6 cellular contexts compared by ENCODE assay signal in genomic region chr19:8444140-8444676, GRCh38. TPM values are rescaled to one million over a fixed set of nuclear protein-coding genes. Genes with fewer than 3 reads are reported as not detected.
DNase-seq lines count a peak whose midpoint lies in the region; ATAC-seq and TF ChIP-seq lines count a peak whose summit lies in the region.
"Not testable (repeated sequence)": the region's sequence is repeated elsewhere in the genome, so short reads cannot be mapped to it uniquely, and the experiment has no call there.

No MANE protein-coding gene starts in this region.

- peak overlapping the region; percentile 69 for H3K4me3 ChIP-seq in CD8-positive, alpha-beta T cell (ENCODE audit: low read depth, low read length)
- H3K4me3 ChIP-seq in PC-3 (ENCODE audit: low read length) (peak overlapping the region; percentile 88), adipocyte (ENCODE audit: low read length) (peak overlapping the region; percentile 91), fibroblast of mammary gland (ENCODE audit: control insufficient read depth, low read depth, low read length) (peak overlapping the region; percentile 71), mucosa of stomach (ENCODE audit: low read length) (peak overlapping the region; percentile 33)

- intact Hi-C loops in CD8-positive, alpha-beta T cell (cut with DNase I, micrococcal nuclease) = loop anchor here (1.0 to 10.0 kb wide), 8 partner anchors 31 to 991 kb away; partner anchors contain the start of genes MARCHF2 (in 2 of the 2), RAB11B (in 2 of the 2), CD320 (in 1 of the 2) and MBD3L1 (in 1 of the 2)
- intact Hi-C loops in PC-3 (cut with micrococcal nuclease) = not testable (repeated sequence)

- not testable (repeated sequence) for H3K9me3 Mint-ChIP-seq in CD8-positive, alpha-beta T cell; stimulated activated naive CD8-positive, alpha-beta T cell treated with anti-CD3 and anti-CD28 coated beads, Interleukin-15, Interleukin-2, amounts not matched to agents 100 ng/mL and 50 ng/mL, for 24 hours

- peaks cover 45% of the 10 kb centered on the region for H3K79me2 ChIP-seq in PC-3 (ENCODE audit: low read length)

- peak overlapping the region; percentile 81 for H3K4me2 ChIP-seq in PC-3 (ENCODE audit: low read length)

- peaks cover 34% of the 10 kb centered on the region for H4K20me1 ChIP-seq in PC-3 (ENCODE audit: low read length)

- not testable (repeated sequence) for DNase-seq in CD8-positive, alpha-beta T cell; PC-3; adipocyte (ENCODE audit: low read depth); fibroblast of mammary gland (ENCODE audit: low read depth)

- not testable (repeated sequence) for H3K36me3 ChIP-seq in CD8-positive, alpha-beta T cell (ENCODE audit: insufficient read depth, low read length); mucosa of stomach (ENCODE audit: control insufficient read depth, insufficient read depth, low read length)
- H3K36me3 ChIP-seq in PC-3 (ENCODE audit: low read depth, low read length) (peaks cover 21% of the 10 kb centered on the region), adipocyte (ENCODE audit: control insufficient read depth, insufficient read depth, low read length, severe bottlenecking) (peaks cover 11% of the 10 kb centered on the region)

- POLR2A ChIA-PET in CD8-positive, alpha-beta T cell (lab: Charles Lee) = interaction anchor here (0.8 to 2.6 kb wide), 11 partner anchors 18 to 501 kb away, joined by 3 to 11 read pairs (median 3); partner anchors contain the start of genes CD320, CERS4, MARCHF2 and TIMM44
- POLR2A ChIA-PET in PC-3 (lab: Charles Lee; ENCODE audit: unreplicated experiment) = interaction anchor here (0.6 to 1.0 kb wide), 5 partner anchors 10 to 1552 kb away, joined by 3 to 10 read pairs (median 4); partner anchors contain the start of genes MARCHF2 and ZNF414

- CTCF ChIA-PET in CD8-positive, alpha-beta T cell (lab: Charles Lee) = interaction anchor here (0.8 to 1.6 kb wide), 6 partner anchors 23 to 136 kb away, joined by 3 to 5 read pairs (median 4); partner anchors contain the start of gene ZNF414
- CTCF ChIA-PET in PC-3 (lab: Charles Lee) = interaction anchor here (0.5 to 1.2 kb wide), 3 partner anchors 20 to 38 kb away, joined by 3 to 6 read pairs (median 3); partner anchors contain the start of gene MARCHF2

- peak overlapping the region; percentile 97 for H3K4me3 Mint-ChIP-seq in CD8-positive, alpha-beta T cell
- H3K4me3 Mint-ChIP-seq in stimulated activated naive CD8-positive, alpha-beta T cell treated with anti-CD3 and anti-CD28 coated beads, Interleukin-15, Interleukin-2, amounts not matched to agents 100 ng/mL and 50 ng/mL, for 24 hours = peak overlapping the region; percentile 85

- peak overlapping the region; percentile 98 for H3K27ac Mint-ChIP-seq in CD8-positive, alpha-beta T cell
- peak overlapping the region; percentile 99 for H3K27ac Mint-ChIP-seq in stimulated activated naive CD8-positive, alpha-beta T cell treated with anti-CD3 and anti-CD28 coated beads, Interleukin-15, Interleukin-2, amounts not matched to agents 100 ng/mL and 50 ng/mL, for 24 hours

- H3K27me3 ChIP-seq in CD8-positive, alpha-beta T cell (ENCODE audit: insufficient read depth, low read length); PC-3 (ENCODE audit: low read length); adipocyte (replicated peaks; ENCODE audit: control insufficient read depth, insufficient read depth, low read length); mucosa of stomach (ENCODE audit: control insufficient read depth, insufficient read depth, low read length): not testable (repeated sequence)

- H3K4me1 Mint-ChIP-seq in CD8-positive, alpha-beta T cell (ENCODE audit: low read depth) = peaks cover 36% of the 10 kb centered on the region
- H3K4me1 Mint-ChIP-seq in stimulated activated naive CD8-positive, alpha-beta T cell treated with anti-CD3 and anti-CD28 coated beads, Interleukin-15, Interleukin-2, amounts not matched to agents 100 ng/mL and 50 ng/mL, for 24 hours (ENCODE audit: low read depth) = peaks cover 48% of the 10 kb centered on the region

- H3K27ac ChIP-seq in CD8-positive, alpha-beta T cell (ENCODE audit: low read depth, low read length) = peak overlapping the region; percentile 66
- H3K27ac ChIP-seq in PC-3 (ENCODE audit: low read length) = peak overlapping the region; percentile 17

- TSS peak; percentile 91 for BruUV-seq in PC-3 (replicated peaks; lab: Mats Ljungman, UMichigan)

- not testable (repeated sequence) for H3F3A ChIP-seq in PC-3 (ENCODE audit: low read length, unreplicated experiment)

- ATAC-seq in CD8-positive, alpha-beta T cell; PC-3: not testable (repeated sequence)

- H3K27me3 Mint-ChIP-seq in CD8-positive, alpha-beta T cell (ENCODE audit: low read depth); stimulated activated naive CD8-positive, alpha-beta T cell treated with anti-CD3 and anti-CD28 coated beads, Interleukin-15, Interleukin-2, amounts not matched to agents 100 ng/mL and 50 ng/mL, for 24 hours: not testable (repeated sequence)

- H3K4me1 ChIP-seq in CD8-positive, alpha-beta T cell (ENCODE audit: insufficient read depth, low read length) = peaks cover 29% of the 10 kb centered on the region
- H3K4me1 ChIP-seq in PC-3 (ENCODE audit: insufficient read depth, low read length) (peaks cover 27% of the 10 kb centered on the region), adipocyte (ENCODE audit: control insufficient read depth, insufficient read depth, low read length) (peaks cover 23% of the 10 kb centered on the region), mucosa of stomach (ENCODE audit: control insufficient read depth, insufficient read depth, low read length) (peaks cover 24% of the 10 kb centered on the region)

- H3K9me3 ChIP-seq in CD8-positive, alpha-beta T cell (ENCODE audit: low read length); PC-3 (ENCODE audit: low read length); adipocyte (ENCODE audit: control insufficient read depth, low read length); mucosa of stomach (ENCODE audit: control insufficient read depth, low read length): not testable (repeated sequence)

- H2AFZ ChIP-seq in PC-3 (ENCODE audit: low read length) = peak overlapping the region; percentile 80

- TF ChIP-seq CTCF in CD8-positive, alpha-beta T cell (IDR thresholded peaks at IDR 0.05); PC-3 (conservative IDR thresholded peaks at IDR 0.05; ENCODE audit: low read depth, low read length); fibroblast of mammary gland (conservative IDR thresholded peaks at IDR 0.05; ENCODE audit: control insufficient read depth, insufficient read depth, low read depth, low read length): not testable (repeated sequence)

- H3K9me2 ChIP-seq in PC-3 (replicated peaks; ENCODE audit: low read length) = not testable (repeated sequence)

- H3K9ac ChIP-seq in PC-3 (ENCODE audit: low read length) (peak overlapping the region; percentile 99), adipocyte (ENCODE audit: low read length) (peak overlapping the region; percentile 99), mucosa of stomach (ENCODE audit: low read length) (peak overlapping the region; percentile 63)

- peaks cover 35% of the 10 kb centered on the region for H3K36me3 Mint-ChIP-seq in CD8-positive, alpha-beta T cell
- H3K36me3 Mint-ChIP-seq in stimulated activated naive CD8-positive, alpha-beta T cell treated with anti-CD3 and anti-CD28 coated beads, Interleukin-15, Interleukin-2, amounts not matched to agents 100 ng/mL and 50 ng/mL, for 24 hours (ENCODE audit: low read depth) = peaks cover 34% of the 10 kb centered on the region

RNA-seq across cellular contexts. Expression of gene HNRNPM, which starts 0.6 kb away (rescaled TPM):
- total RNA-seq in CD8-positive, alpha-beta T cell = 100 to 1,000 TPM; 268 to 278 TPM
- total RNA-seq in PC-3 (2014; rRNA removed) = 165 and 287 TPM in 2 replicates

RNA-seq across cellular contexts. Expression of gene MARCHF2, which starts 31.1 kb away (rescaled TPM):
- 10 to 100 TPM; 14.5 to 17.5 TPM for total RNA-seq in CD8-positive, alpha-beta T cell
- 58.6 and 58.7 TPM in 2 replicates for total RNA-seq in PC-3 (2014; rRNA removed)

RNA-seq across cellular contexts. Expression of gene RAB11B, which starts 54.0 kb away (rescaled TPM):
- 10 to 100 TPM; 60.2 to 61.4 TPM for total RNA-seq in CD8-positive, alpha-beta T cell
- 29.7 and 43.6 TPM in 2 replicates for total RNA-seq in PC-3 (2014; rRNA removed)

RNA-seq across cellular contexts. Expression of gene PRAM1, which starts 58.2 kb away (rescaled TPM):
- 1 to 10 TPM; 1.8 to 1.9 TPM for total RNA-seq in CD8-positive, alpha-beta T cell
- 0.52 TPM in 1 of 2 replicates, not detected in the other for total RNA-seq in PC-3 (2014; rRNA removed)

Comparison
In these comparisons a context has a peak if more than half of its experiments do, and no peak if none do; other contexts are left out.
1. H3K4me3 ChIP-seq: peak in every context shown above with its lines; median percentile 91 in adipocyte; 88 in PC-3; 71 in fibroblast of mammary gland; 69 in CD8-positive, alpha-beta T cell; 33 in mucosa of stomach.